Comparison of ENCODE assay signal across 1 cellular context in genomic region chr1:1049318-1050165, GRCh38.
TF ChIP-seq lines count a peak whose summit lies in the region.

No MANE protein-coding gene starts in this region.

TF ChIP-seq in K562, 482 proteins besides CTCF, POLR2A, EP300 and RAD21:
- TF ChIP-seq PPARD (CRISPR knock-in tag; IDR thresholded peaks at IDR 0.05) (no peak), GTF2F1 (IDR thresholded peaks at IDR 0.05; ENCODE audit: low read depth, low read length) (no peak), ESRRB (CRISPR knock-in tag; IDR thresholded peaks at IDR 0.05; ENCODE audit: borderline replicate concordance) (no peak), RBM14 (IDR thresholded peaks at IDR 0.05; ENCODE audit: borderline replicate concordance, insufficient read depth, low read depth, low read length) (0 out of 2 replicates have a peak, but pooled peaks have one; percentile 46), POLR2G (IDR thresholded peaks at IDR 0.05; ENCODE audit: low read depth, low read length) (peak; percentile 43), NFATC3 (IDR thresholded peaks at IDR 0.05) (no peak), NFIC (IDR thresholded peaks at IDR 0.05) (no peak), RBFOX2 (IDR thresholded peaks at IDR 0.05; ENCODE audit: low read depth, low read length) (0 out of 2 replicates have a peak, but pooled peaks have one; percentile 9), ZNF408 (CRISPR knock-in tag; IDR thresholded peaks at IDR 0.05; ENCODE audit: low read depth) (no peak), RBM22 (IDR thresholded peaks at IDR 0.05; ENCODE audit: low read depth, low read length, poor library complexity, severe bottlenecking) (peak; percentile 57), C11orf30 (IDR thresholded peaks at IDR 0.05; ENCODE audit: low read depth) (no peak), ATF1 (CRISPR knock-in tag; IDR thresholded peaks at IDR 0.05) (no peak), ATF1 (tag; IDR thresholded peaks at IDR 0.05) (no peak), PRPF4 (IDR thresholded peaks at IDR 0.05; ENCODE audit: insufficient read depth, low read depth, low read length, poor library complexity, severe bottlenecking) (no peak), ZNF785 (CRISPR knock-in tag; IDR thresholded peaks at IDR 0.05) (no peak), HNRNPL (IDR thresholded peaks at IDR 0.05; ENCODE audit: low read depth, low read length) (0 out of 2 replicates have a peak, but pooled peaks have one; percentile 37)
- TF ChIP-seq, protein P1, sequence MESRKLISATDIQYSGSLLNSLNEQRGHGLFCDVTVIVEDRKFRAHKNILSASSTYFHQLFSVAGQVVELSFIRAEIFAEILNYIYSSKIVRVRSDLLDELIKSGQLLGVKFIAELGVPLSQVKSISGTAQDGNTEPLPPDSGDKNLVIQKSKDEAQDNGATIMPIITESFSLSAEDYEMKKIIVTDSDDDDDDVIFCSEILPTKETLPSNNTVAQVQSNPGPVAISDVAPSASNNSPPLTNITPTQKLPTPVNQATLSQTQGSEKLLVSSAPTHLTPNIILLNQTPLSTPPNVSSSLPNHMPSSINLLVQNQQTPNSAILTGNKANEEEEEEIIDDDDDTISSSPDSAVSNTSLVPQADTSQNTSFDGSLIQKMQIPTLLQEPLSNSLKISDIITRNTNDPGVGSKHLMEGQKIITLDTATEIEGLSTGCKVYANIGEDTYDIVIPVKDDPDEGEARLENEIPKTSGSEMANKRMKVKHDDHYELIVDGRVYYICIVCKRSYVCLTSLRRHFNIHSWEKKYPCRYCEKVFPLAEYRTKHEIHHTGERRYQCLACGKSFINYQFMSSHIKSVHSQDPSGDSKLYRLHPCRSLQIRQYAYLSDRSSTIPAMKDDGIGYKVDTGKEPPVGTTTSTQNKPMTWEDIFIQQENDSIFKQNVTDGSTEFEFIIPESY (CRISPR knock-in tag; IDR thresholded peaks at IDR 0.05), result 0 out of 2 replicates have a peak, but pooled peaks have one; percentile 25
